Comparison of ENCODE assay signal across 8 cellular contexts in genomic region chrX:118226060-118226428, GRCh38.
DNase-seq lines count a peak whose midpoint lies in the region; ATAC-seq and TF ChIP-seq lines count a peak whose summit lies in the region.

No MANE protein-coding gene starts in this region.

- H3K27ac ChIP-seq in SU-DHL-6 (ENCODE audit: low read depth, low read length), result no peak overlapping the region

- no peaks in the 10 kb centered on the region for H3K79me2 ChIP-seq in SU-DHL-6 (ENCODE audit: insufficient read depth, low read length)

- peak; percentile 78 for ATAC-seq in GM19452 (IDR thresholded peaks at IDR 0.05; ENCODE audit: unreplicated experiment)

- H2AFZ ChIP-seq in SU-DHL-6 (ENCODE audit: low read depth, low read length, severe bottlenecking), result no peak overlapping the region

- H3K9ac ChIP-seq in SU-DHL-6 (ENCODE audit: low read length), result no peak overlapping the region

- DNase-seq in DMS153 treated with DMSO at 0.1 percent for 48 hours (lab: John Stamatoyannopoulos, UW; ENCODE audit: unreplicated experiment) (peak; percentile 23), HPDE6-E6E7 (ENCODE audit: extremely low spot score) (peak; percentile 23), kidney glomerular epithelial cell (lab: John Stamatoyannopoulos, UW) (peak; percentile 58), COLO668 (lab: John Stamatoyannopoulos, UW; ENCODE audit: unreplicated experiment) (no peak), mesenteric fat pad (ENCODE audit: low spot score) (no peak), T-helper 1 cell (no peak)

- H3K4me2 ChIP-seq in SU-DHL-6 (ENCODE audit: low read depth, low read length, poor library complexity, severe bottlenecking), result peak overlapping the region; percentile 8

- H3K9me2 ChIP-seq in SU-DHL-6 (replicated peaks; ENCODE audit: insufficient read depth, low read length), result no peaks in the 10 kb centered on the region

- H3F3A ChIP-seq in SU-DHL-6 (ENCODE audit: insufficient read depth), result no peaks in the 10 kb centered on the region

- no peaks in the 10 kb centered on the region for H3K9me3 ChIP-seq in SU-DHL-6 (ENCODE audit: insufficient read depth, low read length)

- no peaks in the 10 kb centered on the region for H4K20me1 ChIP-seq in SU-DHL-6 (ENCODE audit: low read depth, low read length)

- no peaks in the 10 kb centered on the region for H3K36me3 ChIP-seq in SU-DHL-6 (ENCODE audit: low read length)

- TF ChIP-seq CTCF in SU-DHL-6 (IDR thresholded peaks at IDR 0.05; ENCODE audit: insufficient read depth, low read length, poor library complexity, severe bottlenecking), result no peak

- H3K4me3 ChIP-seq in SU-DHL-6 (ENCODE audit: insufficient read depth, low read length, poor library complexity, severe bottlenecking), result no peak overlapping the region

- H3K27me3 ChIP-seq in SU-DHL-6 (ENCODE audit: low read length), result no peaks in the 10 kb centered on the region

Comparison
In these comparisons a context has a peak if more than half of its experiments do, and no peak if none do; other contexts are left out.
1. DNase-seq: peak in DMS153 treated with DMSO at 0.1 percent for 48 hours (single experiment), HPDE6-E6E7 (single experiment) and kidney glomerular epithelial cell (single experiment); none in COLO668 (single experiment), mesenteric fat pad (single experiment) and T-helper 1 cell (0 of 5).